ENCODE assay signal across 8 cellular contexts in the genomic region with DNA sequence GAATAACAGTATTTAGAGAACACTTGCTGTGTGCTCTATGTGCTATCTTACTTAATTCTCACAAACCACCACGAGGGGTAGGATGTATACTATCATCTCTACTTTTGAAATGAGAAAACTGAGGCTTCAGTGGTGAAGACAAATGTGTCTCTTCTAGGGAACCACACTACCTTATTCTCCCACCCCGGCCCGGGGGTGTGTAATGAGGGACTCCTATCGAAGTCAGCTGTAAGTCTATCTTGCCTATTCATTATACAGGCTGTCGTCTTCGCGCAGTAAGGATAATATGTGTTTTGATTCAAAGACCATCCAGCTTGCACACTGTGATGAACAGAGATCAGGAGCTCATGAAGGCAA. TPM values are rescaled to one million over a fixed set of nuclear protein-coding genes. Genes with fewer than 3 reads are reported as not detected.
DNase-seq lines count a peak whose midpoint lies in the region; ATAC-seq and TF ChIP-seq lines count a peak whose summit lies in the region.

No MANE protein-coding gene starts in this region.

- peaks cover 36 to 55% (median 49%) of the 10 kb centered on the region in 3 donors for H3K4me1 Mint-ChIP-seq in CD8-positive, alpha-beta memory T cell
- peaks cover 41% of the 10 kb centered on the region for H3K4me1 Mint-ChIP-seq in activated T-helper 1 cell treated with anti-CD3 and anti-CD28 coated beads, Interleukin-12 subunit alpha, Interleukin-12 subunit beta, Interleukin-2, Interleukin-4 antibody, amounts not matched to agents 30 ng/mL and 10 ng/mL and 1 ng/mL, durations not matched to agents 14 hours and 24 hours and 36 hours (ENCODE audit: low read depth)
- peaks cover 32 to 60% of the 10 kb centered on the region in 2 donors for H3K4me1 Mint-ChIP-seq in stimulated activated naive B cell treated with anti-CD40 and anti-IgM and Interleukin-4, amounts not matched to agents 10 μg/mL and 1 μg/mL and 100 μg/mL, for 72 hours

- intact Hi-C loops in activated T-helper 1 cell treated with anti-CD3 and anti-CD28 coated beads, Interleukin-12 subunit alpha, Interleukin-12 subunit beta, Interleukin-2, Interleukin-4 antibody, amounts not matched to agents 30 ng/mL and 10 ng/mL and 1 ng/mL, durations not matched to agents 14 hours and 24 hours and 36 hours (cut with micrococcal nuclease), result loop anchor here (1.0 to 10.0 kb wide), 6 partner anchors 8 to 1241 kb away; a partner anchor contains a TSS

- H3K36me3 ChIP-seq in CD8-positive, alpha-beta memory T cell (ENCODE audit: insufficient read depth, low read length), result peaks cover 16% of the 10 kb centered on the region
- H3K36me3 ChIP-seq in HUES48 (ENCODE audit: control insufficient read depth, insufficient read depth, low read length), result peaks cover 19% of the 10 kb centered on the region
- no peaks in the 10 kb centered on the region for H3K36me3 ChIP-seq in kidney epithelial cell (ENCODE audit: control insufficient read depth, insufficient read depth, low read length)

- H3K9me3 ChIP-seq in CD8-positive, alpha-beta memory T cell (ENCODE audit: low read length), result no peaks in the 10 kb centered on the region
- peaks cover 7% of the 10 kb centered on the region for H3K9me3 ChIP-seq in HUES48 (ENCODE audit: control insufficient read depth, insufficient read depth, low read length)

- peak in 3 of 5 donors; percentile 15 to 59 (median 51) for DNase-seq in CD8-positive, alpha-beta memory T cell
- peak; percentile 42 for DNase-seq in activated T-helper 1 cell treated with anti-CD3 and anti-CD28 coated beads, Interleukin-12 subunit alpha, Interleukin-12 subunit beta, Interleukin-2, Interleukin-4 antibody, amounts not matched to agents 30 ng/mL and 10 ng/mL and 1 ng/mL, durations not matched to agents 14 hours and 24 hours and 36 hours (ENCODE audit: low spot score)
- no peak for DNase-seq in kidney epithelial cell (ENCODE audit: low read depth)
- no peak for DNase-seq in stimulated activated naive B cell treated with anti-CD40 and anti-IgM and Interleukin-4, amounts not matched to agents 10 μg/mL and 1 μg/mL and 100 μg/mL, for 72 hours
- no peak for DNase-seq in 8988T
- no peak for DNase-seq in T-helper 9 cell

- H3K9me3 Mint-ChIP-seq in CD8-positive, alpha-beta memory T cell, result no peaks in the 10 kb centered on the region
- H3K9me3 Mint-ChIP-seq in activated T-helper 1 cell treated with anti-CD3 and anti-CD28 coated beads, Interleukin-12 subunit alpha, Interleukin-12 subunit beta, Interleukin-2, Interleukin-4 antibody, amounts not matched to agents 30 ng/mL and 10 ng/mL and 1 ng/mL, durations not matched to agents 14 hours and 24 hours and 36 hours, result no peaks in the 10 kb centered on the region
- no peaks in the 10 kb centered on the region for H3K9me3 Mint-ChIP-seq in stimulated activated naive B cell treated with anti-CD40 and anti-IgM and Interleukin-4, amounts not matched to agents 10 μg/mL and 1 μg/mL and 100 μg/mL, for 72 hours

- peaks cover 27% of the 10 kb centered on the region for H3K4me1 ChIP-seq in CD8-positive, alpha-beta memory T cell (ENCODE audit: insufficient read depth, low read length)
- H3K4me1 ChIP-seq in HUES48 (ENCODE audit: control insufficient read depth, insufficient read depth, low read length), result 0 out of 2 replicates have a peak, but pooled peaks cover 6% of the 10 kb centered on the region

- H3K27me3 Mint-ChIP-seq in CD8-positive, alpha-beta memory T cell, result no peaks in the 10 kb centered on the region
- no peaks in the 10 kb centered on the region for H3K27me3 Mint-ChIP-seq in activated T-helper 1 cell treated with anti-CD3 and anti-CD28 coated beads, Interleukin-12 subunit alpha, Interleukin-12 subunit beta, Interleukin-2, Interleukin-4 antibody, amounts not matched to agents 30 ng/mL and 10 ng/mL and 1 ng/mL, durations not matched to agents 14 hours and 24 hours and 36 hours (ENCODE audit: insufficient read depth)
- no peaks in the 10 kb centered on the region for H3K27me3 Mint-ChIP-seq in stimulated activated naive B cell treated with anti-CD40 and anti-IgM and Interleukin-4, amounts not matched to agents 10 μg/mL and 1 μg/mL and 100 μg/mL, for 72 hours

- H3K4me3 ChIP-seq in CD8-positive, alpha-beta memory T cell (ENCODE audit: low read length), result peak overlapping the region; percentile 70
- H3K4me3 ChIP-seq in HUES48 (ENCODE audit: low read depth, low read length) (peak overlapping the region; percentile 81), kidney epithelial cell (ENCODE audit: low read depth, low read length) (peak overlapping the region; percentile 58)

- peak in 1 of 2 donors; percentile 18 for ATAC-seq in stimulated activated naive B cell treated with anti-CD40 and anti-IgM and Interleukin-4, amounts not matched to agents 10 μg/mL and 1 μg/mL and 100 μg/mL, for 72 hours (replicated peaks)
- ATAC-seq in GM21515 (IDR thresholded peaks at IDR 0.05; ENCODE audit: unreplicated experiment), result no peak

- peak overlapping the region; percentile 65 to 96 (median 90) for H3K27ac Mint-ChIP-seq in CD8-positive, alpha-beta memory T cell
- peak overlapping the region; percentile 92 for H3K27ac Mint-ChIP-seq in activated T-helper 1 cell treated with anti-CD3 and anti-CD28 coated beads, Interleukin-12 subunit alpha, Interleukin-12 subunit beta, Interleukin-2, Interleukin-4 antibody, amounts not matched to agents 30 ng/mL and 10 ng/mL and 1 ng/mL, durations not matched to agents 14 hours and 24 hours and 36 hours
- peak overlapping the region; percentile 76 for H3K27ac Mint-ChIP-seq in stimulated activated naive B cell treated with anti-CD40 and anti-IgM and Interleukin-4, amounts not matched to agents 10 μg/mL and 1 μg/mL and 100 μg/mL, for 72 hours

- H3K36me3 Mint-ChIP-seq in CD8-positive, alpha-beta memory T cell, result peaks cover 4 to 33% (median 16%) of the 10 kb centered on the region in 3 donors
- H3K36me3 Mint-ChIP-seq in activated T-helper 1 cell treated with anti-CD3 and anti-CD28 coated beads, Interleukin-12 subunit alpha, Interleukin-12 subunit beta, Interleukin-2, Interleukin-4 antibody, amounts not matched to agents 30 ng/mL and 10 ng/mL and 1 ng/mL, durations not matched to agents 14 hours and 24 hours and 36 hours (ENCODE audit: low read depth), result peaks cover 29% of the 10 kb centered on the region
- H3K36me3 Mint-ChIP-seq in stimulated activated naive B cell treated with anti-CD40 and anti-IgM and Interleukin-4, amounts not matched to agents 10 μg/mL and 1 μg/mL and 100 μg/mL, for 72 hours, result peaks cover 12 to 34% of the 10 kb centered on the region in 2 donors

- H3K27ac ChIP-seq in CD8-positive, alpha-beta memory T cell (ENCODE audit: low read depth, low read length), result peak overlapping the region; percentile 53
- H3K27ac ChIP-seq in HUES48 (ENCODE audit: low read depth, low read length), result no peak overlapping the region

- no peak for TF ChIP-seq CTCF in kidney epithelial cell (IDR thresholded peaks at IDR 0.05; ENCODE audit: insufficient read depth, low read length, poor library complexity, severe bottlenecking)

- H3K27me3 ChIP-seq in CD8-positive, alpha-beta memory T cell (ENCODE audit: insufficient read depth, low read length, poor library complexity, severe bottlenecking), result no peaks in the 10 kb centered on the region
- H3K27me3 ChIP-seq in HUES48 (ENCODE audit: control insufficient read depth, insufficient read depth, low read length) (peaks cover 11% of the 10 kb centered on the region), kidney epithelial cell (ENCODE audit: control insufficient read depth, insufficient read depth, low read length) (no peaks in the 10 kb centered on the region)

- POLR2A ChIA-PET in CD8-positive, alpha-beta memory T cell (lab: Charles Lee), result interaction anchor here (0.6 to 1.9 kb wide), 7 partner anchors 8 to 206 kb away, joined by 3 to 17 read pairs (median 5); a partner anchor contains a TSS

- H3K9ac ChIP-seq in HUES48 (ENCODE audit: low read depth, low read length), result peak overlapping the region; percentile 82; the same call in 1 of the 2 replicates

- H3K4me3 Mint-ChIP-seq in CD8-positive, alpha-beta memory T cell, result peak overlapping the region; percentile 84 to 95 (median 86)
- H3K4me3 Mint-ChIP-seq in activated T-helper 1 cell treated with anti-CD3 and anti-CD28 coated beads, Interleukin-12 subunit alpha, Interleukin-12 subunit beta, Interleukin-2, Interleukin-4 antibody, amounts not matched to agents 30 ng/mL and 10 ng/mL and 1 ng/mL, durations not matched to agents 14 hours and 24 hours and 36 hours, result peak overlapping the region; percentile 97
- H3K4me3 Mint-ChIP-seq in stimulated activated naive B cell treated with anti-CD40 and anti-IgM and Interleukin-4, amounts not matched to agents 10 μg/mL and 1 μg/mL and 100 μg/mL, for 72 hours, result peak overlapping the region; percentile 93 to 94

- CTCF ChIA-PET in CD8-positive, alpha-beta memory T cell (lab: Charles Lee), result interaction anchor here (0.6 to 3.6 kb wide), 12 partner anchors 8 to 739 kb away, joined by 3 to 14 read pairs (median 4); no protein-coding TSS in a partner anchor

RNA-seq across cellular contexts. Expression of a gene that starts 1.1 kb away (rescaled TPM):
- total RNA-seq in CD8-positive, alpha-beta memory T cell, result 100 to 1,000 TPM; 156 to 165 TPM
- polyA plus RNA-seq in CD8-positive, alpha-beta memory T cell, result 26.5 TPM
- total RNA-seq in activated T-helper 1 cell treated with anti-CD3 and anti-CD28 coated beads, Interleukin-12 subunit alpha, Interleukin-12 subunit beta, Interleukin-2, Interleukin-4 antibody, amounts not matched to agents 30 ng/mL and 10 ng/mL and 1 ng/mL, durations not matched to agents 14 hours and 24 hours and 36 hours, result 140 and 142 TPM in 2 replicates
- 35.2 and 35.4 TPM in 2 replicates for total RNA-seq in kidney epithelial cell

RNA-seq across cellular contexts. Expression of a gene that starts 1.3 kb away (rescaled TPM):
- 1 to 10 TPM; 5.4 to 7.7 TPM for total RNA-seq in CD8-positive, alpha-beta memory T cell
- polyA plus RNA-seq in CD8-positive, alpha-beta memory T cell, result 2.5 TPM
- 4.4 and 4.5 TPM in 2 replicates for total RNA-seq in activated T-helper 1 cell treated with anti-CD3 and anti-CD28 coated beads, Interleukin-12 subunit alpha, Interleukin-12 subunit beta, Interleukin-2, Interleukin-4 antibody, amounts not matched to agents 30 ng/mL and 10 ng/mL and 1 ng/mL, durations not matched to agents 14 hours and 24 hours and 36 hours
- 6.3 and 10.7 TPM in 2 replicates for total RNA-seq in kidney epithelial cell

Comparison
In these comparisons a context has a peak if more than half of its experiments do, and no peak if none do; other contexts are left out.
1. DNase-seq: peak in CD8-positive, alpha-beta memory T cell (3 of 5) and activated T-helper 1 cell treated with anti-CD3 and anti-CD28 coated beads, Interleukin-12 subunit alpha, Interleukin-12 subunit beta, Interleukin-2, Interleukin-4 antibody, amounts not matched to agents 30 ng/mL and 10 ng/mL and 1 ng/mL, durations not matched to agents 14 hours and 24 hours and 36 hours (single experiment); none in kidney epithelial cell (single experiment), stimulated activated naive B cell treated with anti-CD40 and anti-IgM and Interleukin-4, amounts not matched to agents 10 μg/mL and 1 μg/mL and 100 μg/mL, for 72 hours (single experiment), 8988T (single experiment) and T-helper 9 cell (single experiment).
2. Peak in every context shown above with its lines, with median percentiles within 50 percentile points of each other: H3K4me3 ChIP-seq, H3K27ac Mint-ChIP-seq and H3K4me3 Mint-ChIP-seq.